In the genomic region with DNA sequence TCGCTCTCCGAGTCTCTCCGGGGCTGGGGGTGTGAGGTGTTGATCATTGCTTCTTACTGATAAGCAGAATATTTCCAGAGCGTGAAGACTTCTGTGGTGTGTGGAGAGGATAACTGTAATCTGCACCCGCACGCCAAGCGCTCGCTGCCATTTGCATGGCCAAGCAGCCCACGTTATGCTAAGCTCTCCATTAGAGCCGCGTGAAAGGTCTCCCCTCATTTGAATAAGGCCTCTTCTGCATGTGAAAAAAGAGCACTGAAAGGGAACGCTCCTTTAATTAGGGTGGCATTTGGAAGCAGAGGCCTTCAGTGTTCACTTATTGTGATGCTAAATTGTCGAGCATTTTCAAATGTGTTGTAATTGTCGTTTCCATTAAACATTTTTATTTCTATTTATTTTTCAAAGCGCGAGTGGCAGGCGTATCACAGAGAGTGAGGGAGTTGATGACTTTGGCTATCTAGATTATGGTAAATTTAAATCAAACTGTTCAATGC, we compare ENCODE assay signal across 31 cellular contexts.
DNase-seq lines count a peak whose midpoint lies in the region; ATAC-seq and TF ChIP-seq lines count a peak whose summit lies in the region.
"Had no signal": no experiment of that assay in that cellular context is flagged by ENCODE, and none has a peak within 500 bp of the region (broad histone marks: within the 10 kb centered on the region; RNA-seq: fewer than 3 reads in every experiment).

No MANE protein-coding gene starts in this region.

- H3K9ac ChIP-seq in H9 (ENCODE audit: extremely low read depth, insufficient read length, low read length) (no peak overlapping the region), neuronal stem cell (ENCODE audit: low read depth, low read length, poor library complexity) (no peak overlapping the region)

- H3K23ac ChIP-seq in H9 (ENCODE audit: insufficient read length, low read depth, low read length) (no peak overlapping the region), neuronal stem cell (ENCODE audit: low read depth, low read length, poor library complexity) (no peak overlapping the region)

- H3K9me3 ChIP-seq in H9 (ENCODE audit: control insufficient read depth, low read depth, low read length) (no peaks in the 10 kb centered on the region), neuronal stem cell (replicated peaks in 1 of 2; ENCODE audit: control insufficient read depth in 2 of 2, insufficient read depth in 1 of 2, low read depth in 1 of 2, low read length in 2 of 2) (no peaks in the 10 kb centered on the region), body of pancreas (no peaks in the 10 kb centered on the region)
- H3K9me3 ChIP-seq: neutrophil had no signal

- peak overlapping the region; percentile 57 to 96 (median 90); a peak in 6 of 7 replicates for H3K27ac Mint-ChIP-seq in H9
- H3K27ac Mint-ChIP-seq: activated naive CD4-positive, alpha-beta T cell treated with anti-CD3 and anti-CD28 coated beads, Interleukin-2, amount 50 U/mL, for 24 hours; B cell; CD8-positive, alpha-beta T cell; IgD-negative memory B cell; memory B cell; stimulated activated effector memory CD8-positive, alpha-beta T cell treated with anti-CD3 and anti-CD28 coated beads, Interleukin-12 subunit alpha, Interleukin-12 subunit beta, amount 100 ng/mL, for 72 hours had no signal

- H3K4me3 ChIP-seq in neuronal stem cell (ENCODE audit: low read length in 2 of 2): no peak overlapping the region
- H3K4me3 ChIP-seq in body of pancreas: no peak overlapping the region
- H3K4me3 ChIP-seq: breast epithelium, tibial nerve had no signal

- intact Hi-C loops in body of pancreas (cut with DNase I): no loop called here

- H3K79me2 ChIP-seq in H9 (ENCODE audit: insufficient read depth, low read length): no peaks in the 10 kb centered on the region

- H2BK12ac ChIP-seq in H9 (ENCODE audit: insufficient read length, low read depth, low read length): no peak overlapping the region
- no peak overlapping the region for H2BK12ac ChIP-seq in neuronal stem cell (ENCODE audit: low read length)

- H3K36me3 ChIP-seq in neuronal stem cell (replicated peaks in 1 of 2; ENCODE audit: control insufficient read depth in 2 of 2, insufficient read depth in 2 of 2, low read length in 2 of 2) (no peaks in the 10 kb centered on the region), body of pancreas (replicated peaks in 1 of 2; ENCODE audit: insufficient read depth in 1 of 2, low read depth in 2 of 2) (no peaks in the 10 kb centered on the region)
- H3K36me3 ChIP-seq: breast epithelium, neutrophil, tibial nerve had no signal

- H3K27me3 ChIP-seq in H9 (ENCODE audit: insufficient read depth, low read length) (no peaks in the 10 kb centered on the region), neuronal stem cell (ENCODE audit: control insufficient read depth in 3 of 3, insufficient read depth in 3 of 3, low read depth in 1 of 3, low read length in 3 of 3) (peaks cover 0 to 5% (median 0%) of the 10 kb centered on the region in 3 experiments), body of pancreas (no peaks in the 10 kb centered on the region)
- H3K27me3 ChIP-seq: breast epithelium, neutrophil, tibial nerve had no signal

- no peak overlapping the region for H3K56ac ChIP-seq in H9 (ENCODE audit: insufficient read length, low read depth, low read length)

- no peak overlapping the region for H4K8ac ChIP-seq in H9 (replicated peaks; ENCODE audit: insufficient read length, low read depth, low read length)
- no peak overlapping the region for H4K8ac ChIP-seq in neuronal stem cell (ENCODE audit: low read depth, low read length)

- peak overlapping the region; percentile 44 to 65 for H3K4me3 Mint-ChIP-seq in H9
- H3K4me3 Mint-ChIP-seq: activated naive CD4-positive, alpha-beta T cell treated with anti-CD3 and anti-CD28 coated beads, Interleukin-2, amount 50 U/mL, for 24 hours; B cell; CD8-positive, alpha-beta T cell; IgD-negative memory B cell; memory B cell; stimulated activated effector memory CD8-positive, alpha-beta T cell treated with anti-CD3 and anti-CD28 coated beads, Interleukin-12 subunit alpha, Interleukin-12 subunit beta, amount 100 ng/mL, for 72 hours had no signal

- H3K4me1 Mint-ChIP-seq in H9: peaks cover 56% of the 10 kb centered on the region in 2 experiments
- H3K4me1 Mint-ChIP-seq: activated naive CD4-positive, alpha-beta T cell treated with anti-CD3 and anti-CD28 coated beads, Interleukin-2, amount 50 U/mL, for 24 hours; B cell; IgD-negative memory B cell; memory B cell; stimulated activated effector memory CD8-positive, alpha-beta T cell treated with anti-CD3 and anti-CD28 coated beads, Interleukin-12 subunit alpha, Interleukin-12 subunit beta, amount 100 ng/mL, for 72 hours had no signal

- ATAC-seq in body of pancreas: no peak
- ATAC-seq: CD8-positive, alpha-beta T cell; left lobe of liver; stimulated activated effector memory CD8-positive, alpha-beta T cell treated with anti-CD3 and anti-CD28 coated beads, Interleukin-12 subunit alpha, Interleukin-12 subunit beta, amount 100 ng/mL, for 72 hours had no signal

- no peak overlapping the region for H3K14ac ChIP-seq in H9 (ENCODE audit: insufficient read depth, low read length)
- H3K14ac ChIP-seq in neuronal stem cell (ENCODE audit: low read length): no peak overlapping the region

- H2AK5ac ChIP-seq in H9 (ENCODE audit: insufficient read length, low read length): no peak overlapping the region
- H2AK5ac ChIP-seq in neuronal stem cell (ENCODE audit: low read depth, low read length): no peak overlapping the region

- H3K27ac ChIP-seq in H9 (ENCODE audit: insufficient read length, low read depth, low read length): no peak overlapping the region
- no peak overlapping the region for H3K27ac ChIP-seq in neuronal stem cell (replicated peaks; ENCODE audit: low read length)
- H3K27ac ChIP-seq in body of pancreas: no peak overlapping the region
- H3K27ac ChIP-seq: breast epithelium, neutrophil, tibial nerve, VCaP had no signal

- H2BK5ac ChIP-seq in H9 (ENCODE audit: insufficient read length, low read length) (no peak overlapping the region), neuronal stem cell (ENCODE audit: low read length) (no peak overlapping the region)

- H3K4ac ChIP-seq in H9 (ENCODE audit: low read depth, low read length) (no peak overlapping the region), neuronal stem cell (ENCODE audit: low read length) (no peak overlapping the region)

- no peak overlapping the region for H4K5ac ChIP-seq in H9 (ENCODE audit: insufficient read length, low read depth, low read length)

- H3K4me2 ChIP-seq in H9 (ENCODE audit: insufficient read depth, insufficient read length, low read length) (peak overlapping the region; percentile 55), neuronal stem cell (ENCODE audit: insufficient read depth, low read length, poor library complexity, severe bottlenecking) (peak overlapping the region; percentile 36)

- H2BK20ac ChIP-seq in H9 (ENCODE audit: low read depth, low read length, poor library complexity, severe bottlenecking): no peak overlapping the region

- H3K79me1 ChIP-seq in H9 (ENCODE audit: insufficient read depth, low read depth, low read length, poor library complexity, severe bottlenecking) (no peaks in the 10 kb centered on the region), neuronal stem cell (ENCODE audit: low read depth, low read length) (no peaks in the 10 kb centered on the region)

- H3T11ph ChIP-seq in H9 (ENCODE audit: low read length): no peak overlapping the region

- no peaks in the 10 kb centered on the region; a peak in 2 of 5 replicates for H3K9me3 Mint-ChIP-seq in H9
- H3K9me3 Mint-ChIP-seq: CD8-positive, alpha-beta T cell had no signal

- H4K91ac ChIP-seq in H9 (ENCODE audit: insufficient read length, low read depth, low read length): no peak overlapping the region
- no peak overlapping the region for H4K91ac ChIP-seq in neuronal stem cell (ENCODE audit: low read depth, low read length, poor library complexity)

- H2AFZ ChIP-seq in H9 (ENCODE audit: low read length): no peak overlapping the region
- H2AFZ ChIP-seq in neuronal stem cell (ENCODE audit: low read length): no peak overlapping the region

- DNase-seq in H9 (peak; percentile 75), ecto neural progenitor cell (ENCODE audit: low spot score) (peak; percentile 53), iPS-NIHi11 (ENCODE audit: low spot score) (peak; percentile 63), neuronal stem cell (ENCODE audit: low spot score) (no peak), DMS53 treated with DMSO at 0.1 percent for 48 hours (lab: John Stamatoyannopoulos, UW; ENCODE audit: unreplicated experiment) (no peak), body of pancreas (no peak), anterior cingulate cortex (lab: John Stamatoyannopoulos, UW) (no peak), erythroblast (lab: John Stamatoyannopoulos, UW) (no peak)
- DNase-seq: ACHN; activated CD4-positive, alpha-beta T cell treated with anti-CD3 and anti-CD28 coated beads for 4 hours; activated CD8-positive, alpha-beta memory T cell treated with anti-CD3 and anti-CD28 coated beads for 24 hours; activated T-cell treated with anti-CD3 and anti-CD28 coated beads for 4 hours; amniotic stem cell; CD8-positive, alpha-beta T cell; DMS 273 treated with DMSO at 0.1 percent for 48 hours; effector CD4-positive, alpha-beta T cell; NCI-H1048; NCI-H1694 treated with DMSO at 0.1 percent for 48 hours; NCI-H82; stimulated activated CD4-positive, alpha-beta T cell treated with anti-CD3 and anti-CD28 coated beads, Interleukin-15, amount 100 ng/mL, for 24 hours; SW 1271 had no signal

- H3K18ac ChIP-seq in H9 (ENCODE audit: insufficient read length, low read depth, low read length) (no peak overlapping the region), neuronal stem cell (ENCODE audit: low read length) (no peak overlapping the region)

- H2BK120ac ChIP-seq in H9 (ENCODE audit: low read depth, low read length, poor library complexity, severe bottlenecking) (no peak overlapping the region), neuronal stem cell (ENCODE audit: low read depth, low read length) (no peak overlapping the region)

- H2BK15ac ChIP-seq in H9 (ENCODE audit: low read depth, low read length) (no peak overlapping the region), neuronal stem cell (ENCODE audit: low read length) (no peak overlapping the region)

- no peak for TF ChIP-seq POLR2A in body of pancreas (IDR thresholded peaks at IDR 0.05)
- no peak for TF ChIP-seq POLR2A in erythroblast (IDR thresholded peaks at IDR 0.05; ENCODE audit: low read length)

- H3K36me3 Mint-ChIP-seq in H9 (ENCODE audit: insufficient read depth in 1 of 3, low read depth in 3 of 3): no peaks in the 10 kb centered on the region; a peak in 1 of 7 replicates
- H3K36me3 Mint-ChIP-seq: activated naive CD4-positive, alpha-beta T cell treated with anti-CD3 and anti-CD28 coated beads, Interleukin-2, amount 50 U/mL, for 24 hours; CD8-positive, alpha-beta T cell; IgD-negative memory B cell; memory B cell; stimulated activated effector memory CD8-positive, alpha-beta T cell treated with anti-CD3 and anti-CD28 coated beads, Interleukin-12 subunit alpha, Interleukin-12 subunit beta, amount 100 ng/mL, for 72 hours had no signal

- TF ChIP-seq CTCF in H9 (conservative IDR thresholded peaks at IDR 0.05) (no peak), body of pancreas (IDR thresholded peaks at IDR 0.05) (no peak)

- no peaks in the 10 kb centered on the region for H3K23me2 ChIP-seq in H9 (ENCODE audit: insufficient read length, low read depth, low read length, poor library complexity, severe bottlenecking)

- no peaks in the 10 kb centered on the region for H4K20me1 ChIP-seq in H9 (ENCODE audit: control insufficient read depth, insufficient read depth, insufficient read length)

- WGBS in H9 (ENCODE audit: extremely low coverage, insufficient read length, low lambda C conversion rate): no CpG with 5 or more reads among the region's 17 CpGs
- no CpG with 5 or more reads among the region's 17 CpGs for WGBS in neuronal stem cell (ENCODE audit: extremely low coverage in 2 of 2, insufficient read length in 2 of 2, insufficient replicate concordance in 1 of 2), 2 donors
- WGBS in body of pancreas, 2 donors: 16 to 21% methylated on average over 17 of the region's 17 CpGs

- H3K4me1 ChIP-seq in H9 (ENCODE audit: insufficient read depth, low read length) (peaks cover 4% of the 10 kb centered on the region; the same call in 1 of the 2 replicates), neuronal stem cell (ENCODE audit: control insufficient read depth in 2 of 2, insufficient read depth in 1 of 2, low read depth in 1 of 2, low read length in 2 of 2) (no peaks in the 10 kb centered on the region), body of pancreas (no peaks in the 10 kb centered on the region)
- H3K4me1 ChIP-seq: breast epithelium, tibial nerve had no signal

- H3K27me3 Mint-ChIP-seq in H9 (ENCODE audit: low read depth): peaks cover 7% of the 10 kb centered on the region
- H3K27me3 Mint-ChIP-seq: activated naive CD4-positive, alpha-beta T cell treated with anti-CD3 and anti-CD28 coated beads, Interleukin-2, amount 50 U/mL, for 24 hours; B cell; IgD-negative memory B cell had no signal

Comparison
In these comparisons a context has a peak if more than half of its experiments do, and no peak if none do; other contexts are left out.
1. DNase-seq: peak in H9 (single experiment), ecto neural progenitor cell (single experiment) and iPS-NIHi11 (single experiment); none in neuronal stem cell (single experiment), DMS53 treated with DMSO at 0.1 percent for 48 hours (single experiment), body of pancreas (0 of 4), anterior cingulate cortex (0 of 58) and erythroblast (0 of 2).